1 cellular context compared by ENCODE assay signal in the genomic region with DNA sequence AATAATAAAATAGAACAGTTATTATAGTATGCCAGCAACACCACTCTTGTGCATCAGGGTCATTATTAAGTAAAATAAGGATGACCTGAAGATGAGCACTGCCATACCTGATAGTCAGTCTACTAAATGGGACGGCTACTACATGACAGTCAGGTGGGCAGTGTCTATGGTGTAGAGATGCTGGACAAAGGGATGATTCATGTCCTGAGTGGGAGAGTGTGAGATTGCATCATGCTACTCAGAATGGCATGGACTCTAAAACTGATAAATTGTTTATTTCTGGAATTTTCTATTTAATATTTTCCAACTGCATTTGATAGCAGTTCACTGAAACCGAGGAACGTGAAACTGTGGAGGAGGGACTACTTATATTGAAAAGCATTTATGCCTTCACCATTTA.
TF ChIP-seq lines count a peak whose summit lies in the region.

No MANE protein-coding gene starts in this region.

TF ChIP-seq in HepG2, 621 proteins besides CTCF, POLR2A, EP300 and RAD21 (continued from another document):
- TF ChIP-seq, protein P1, sequence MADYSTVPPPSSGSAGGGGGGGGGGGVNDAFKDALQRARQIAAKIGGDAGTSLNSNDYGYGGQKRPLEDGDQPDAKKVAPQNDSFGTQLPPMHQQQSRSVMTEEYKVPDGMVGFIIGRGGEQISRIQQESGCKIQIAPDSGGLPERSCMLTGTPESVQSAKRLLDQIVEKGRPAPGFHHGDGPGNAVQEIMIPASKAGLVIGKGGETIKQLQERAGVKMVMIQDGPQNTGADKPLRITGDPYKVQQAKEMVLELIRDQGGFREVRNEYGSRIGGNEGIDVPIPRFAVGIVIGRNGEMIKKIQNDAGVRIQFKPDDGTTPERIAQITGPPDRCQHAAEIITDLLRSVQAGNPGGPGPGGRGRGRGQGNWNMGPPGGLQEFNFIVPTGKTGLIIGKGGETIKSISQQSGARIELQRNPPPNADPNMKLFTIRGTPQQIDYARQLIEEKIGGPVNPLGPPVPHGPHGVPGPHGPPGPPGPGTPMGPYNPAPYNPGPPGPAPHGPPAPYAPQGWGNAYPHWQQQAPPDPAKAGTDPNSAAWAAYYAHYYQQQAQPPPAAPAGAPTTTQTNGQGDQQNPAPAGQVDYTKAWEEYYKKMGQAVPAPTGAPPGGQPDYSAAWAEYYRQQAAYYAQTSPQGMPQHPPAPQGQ (CRISPR knock-in tag; IDR thresholded peaks at IDR 0.05; ENCODE audit: borderline replicate concordance): no peak
- TF ChIP-seq GATAD2A (CRISPR knock-in tag; IDR thresholded peaks at IDR 0.05): peak; percentile 35; the same call in 1 of the 2 replicates
- TF ChIP-seq CEBPB (IDR thresholded peaks at IDR 0.05; ENCODE audit: borderline replicate concordance, low read depth, low read length): peak; percentile 80
- peak; percentile 42; the same call in 1 of the 2 replicates for TF ChIP-seq ATF7 (IDR thresholded peaks at IDR 0.05)
- TF ChIP-seq ATF7 (CRISPR knock-in tag; IDR thresholded peaks at IDR 0.05): no peak
- TF ChIP-seq ARID5B (CRISPR knock-in tag; IDR thresholded peaks at IDR 0.05): 0 out of 2 replicates have a peak, but pooled peaks have one; percentile 10
- TF ChIP-seq U2AF2 (IDR thresholded peaks at IDR 0.05; ENCODE audit: low read depth, low read length): no peak
- TF ChIP-seq ZNF644 (CRISPR knock-in tag; IDR thresholded peaks at IDR 0.05; ENCODE audit: low read depth): 0 out of 2 replicates have a peak, but pooled peaks have one; percentile 35
- no peak for TF ChIP-seq MED13 (CRISPR knock-in tag; IDR thresholded peaks at IDR 0.05)
- no peak for TF ChIP-seq HOXA9 (CRISPR knock-in tag; IDR thresholded peaks at IDR 0.05; ENCODE audit: borderline replicate concordance)
- TF ChIP-seq ASH2L (IDR thresholded peaks at IDR 0.05; ENCODE audit: insufficient read length, low read depth, low read length): no peak
- TF ChIP-seq SAP130 (CRISPR knock-in tag; IDR thresholded peaks at IDR 0.05; ENCODE audit: low read depth): peak; percentile 12; the same call in 1 of the 2 replicates
- TF ChIP-seq TOPORS (CRISPR knock-in tag; IDR thresholded peaks at IDR 0.05): no peak
- TF ChIP-seq ZFP36L2 (CRISPR knock-in tag; IDR thresholded peaks at IDR 0.05): no peak
- TF ChIP-seq, protein P2, sequence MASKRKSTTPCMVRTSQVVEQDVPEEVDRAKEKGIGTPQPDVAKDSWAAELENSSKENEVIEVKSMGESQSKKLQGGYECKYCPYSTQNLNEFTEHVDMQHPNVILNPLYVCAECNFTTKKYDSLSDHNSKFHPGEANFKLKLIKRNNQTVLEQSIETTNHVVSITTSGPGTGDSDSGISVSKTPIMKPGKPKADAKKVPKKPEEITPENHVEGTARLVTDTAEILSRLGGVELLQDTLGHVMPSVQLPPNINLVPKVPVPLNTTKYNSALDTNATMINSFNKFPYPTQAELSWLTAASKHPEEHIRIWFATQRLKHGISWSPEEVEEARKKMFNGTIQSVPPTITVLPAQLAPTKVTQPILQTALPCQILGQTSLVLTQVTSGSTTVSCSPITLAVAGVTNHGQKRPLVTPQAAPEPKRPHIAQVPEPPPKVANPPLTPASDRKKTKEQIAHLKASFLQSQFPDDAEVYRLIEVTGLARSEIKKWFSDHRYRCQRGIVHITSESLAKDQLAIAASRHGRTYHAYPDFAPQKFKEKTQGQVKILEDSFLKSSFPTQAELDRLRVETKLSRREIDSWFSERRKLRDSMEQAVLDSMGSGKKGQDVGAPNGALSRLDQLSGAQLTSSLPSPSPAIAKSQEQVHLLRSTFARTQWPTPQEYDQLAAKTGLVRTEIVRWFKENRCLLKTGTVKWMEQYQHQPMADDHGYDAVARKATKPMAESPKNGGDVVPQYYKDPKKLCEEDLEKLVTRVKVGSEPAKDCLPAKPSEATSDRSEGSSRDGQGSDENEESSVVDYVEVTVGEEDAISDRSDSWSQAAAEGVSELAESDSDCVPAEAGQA (IDR thresholded peaks at IDR 0.05; ENCODE audit: low read depth): no peak
- TF ChIP-seq, protein P2 (CRISPR knock-in tag; IDR thresholded peaks at IDR 0.05; ENCODE audit: borderline replicate concordance): no peak
